In genomic region chr2:62705859-62706720, GRCh38 we compare ENCODE assay signal across 8 cellular contexts. TPM values are rescaled to one million over a fixed set of nuclear protein-coding genes. Genes with fewer than 3 reads are reported as not detected.
DNase-seq lines count a peak whose midpoint lies in the region; ATAC-seq, FAIRE-seq and TF ChIP-seq lines count a peak whose summit lies in the region.

No MANE protein-coding gene starts in this region.

- H3K27me3 ChIP-seq in SJSA1 (replicated peaks) (no peaks in the 10 kb centered on the region), prostate gland (replicated peaks; ENCODE audit: insufficient read depth) (no peaks in the 10 kb centered on the region)

- no peak for TF ChIP-seq POLR2A in prostate gland (IDR thresholded peaks at IDR 0.05)

- peak; percentile 11 for ATAC-seq in GM18502 (IDR thresholded peaks at IDR 0.05; ENCODE audit: poor library complexity, unreplicated experiment)

- no peaks in the 10 kb centered on the region for H3K9me3 ChIP-seq in SJSA1 (replicated peaks)
- H3K9me3 ChIP-seq in prostate gland = no peaks in the 10 kb centered on the region

- peak in 3 of 4 experiments; percentile 12 to 53 (median 42) for TF ChIP-seq CTCF in prostate gland (IDR thresholded peaks at IDR 0.05)

- H3K4me1 ChIP-seq in SJSA1 (replicated peaks) = peaks cover 20% of the 10 kb centered on the region
- no peaks in the 10 kb centered on the region for H3K4me1 ChIP-seq in prostate gland (replicated peaks)

- H3K27ac ChIP-seq in SJSA1 (peak overlapping the region; percentile 52), prostate gland (peak overlapping the region; percentile 92 to 93)

- H3K36me3 ChIP-seq in SJSA1 = peaks cover 39% of the 10 kb centered on the region
- H3K36me3 ChIP-seq in prostate gland = no peaks in the 10 kb centered on the region

- under 1% methylated on average over 42 of the region's 57 CpGs for WGBS in prostate gland

- intact Hi-C loops in prostate gland (cut with DNase I) = loop anchor here (2.0 to 5.0 kb wide), 6 partner anchors 44 to 509 kb away; partner anchors contain the start of gene B3GNT2

- DNase-seq in Ammon's horn (ENCODE audit: low spot score) (peak; percentile 75), HTR-8/SVneo (ENCODE audit: insufficient read length, low spot score) (peak; percentile 52), SJSA1 (ENCODE audit: low read depth in 1 of 2, low spot score in 2 of 2) (peak; percentile 49 to 75), astrocyte of the hippocampus (ENCODE audit: low read depth, low spot score) (peak; percentile 68), hepatic stellate cell (ENCODE audit: low spot score) (peak; percentile 51), prostate gland (ENCODE audit: low spot score) (peak; percentile 46), GM19240 (ENCODE audit: insufficient read length, low spot score) (no peak)

- peak; percentile 31 for FAIRE-seq in HTR-8/SVneo (lab: Jason Lieb, UNC)

- H3K4me3 ChIP-seq in SJSA1 (peak overlapping the region; percentile 51), prostate gland (peak overlapping the region; percentile 89 to 95)

RNA-seq across cellular contexts. Expression of gene EHBP1, which starts 0.6 kb away (rescaled TPM):
- 60.1 and 66.1 TPM in 2 replicates for total RNA-seq in SJSA1 (2014; rRNA removed; shearing (Covaris generic))
- total RNA-seq in prostate gland = 10 to 100 TPM; 26.5 to 30.3 TPM
